15 cellular contexts compared by ENCODE assay signal in genomic region chr22:41052661-41053490, GRCh38. TPM values are rescaled to one million over a fixed set of nuclear protein-coding genes. Genes with fewer than 3 reads are reported as not detected.
DNase-seq lines count a peak whose midpoint lies in the region; ATAC-seq and TF ChIP-seq lines count a peak whose summit lies in the region.
"Had no signal": no experiment of that assay in that cellular context is flagged by ENCODE, and none has a peak within 500 bp of the region (broad histone marks: within the 10 kb centered on the region; RNA-seq: fewer than 3 reads in every experiment).

No MANE protein-coding gene starts in this region.

- peaks cover 14% of the 10 kb centered on the region for H3K4me1 Mint-ChIP-seq in osteocyte (ENCODE audit: unreplicated experiment)
- peaks cover 0 to 11% (median 4%) of the 10 kb centered on the region in 7 donors for H3K4me1 Mint-ChIP-seq in naive thymus-derived CD4-positive, alpha-beta T cell

- WGBS in gastroesophageal sphincter (ENCODE audit: low coverage in 1 of 2), 2 donors = 87 to 93% methylated on average over 8 of the region's 8 CpGs
- 68 to 76% methylated on average over 8 of the region's 8 CpGs for WGBS in heart right ventricle, 2 donors

- ATAC-seq in RWPE2 (ENCODE audit: low read depth) = peak; percentile 52; the same call in 2 of the 3 replicates
- ATAC-seq in gastroesophageal sphincter = no peak
- no peak for ATAC-seq in naive thymus-derived CD4-positive, alpha-beta T cell
- no peak for ATAC-seq in heart right ventricle
- ATAC-seq: pancreas had no signal

- no peak overlapping the region for H3K4me3 Mint-ChIP-seq in osteocyte (ENCODE audit: unreplicated experiment)
- no peak overlapping the region for H3K4me3 Mint-ChIP-seq in naive thymus-derived CD4-positive, alpha-beta T cell
- H3K4me3 Mint-ChIP-seq: CD14-positive monocyte; stimulated activated naive CD8-positive, alpha-beta T cell treated with anti-CD3 and anti-CD28 coated beads, Interleukin-15, Interleukin-2, amounts not matched to agents 100 ng/mL and 50 ng/mL, for 24 hours had no signal

- H3K9me3 Mint-ChIP-seq in osteocyte (ENCODE audit: unreplicated experiment) = no peaks in the 10 kb centered on the region
- no peaks in the 10 kb centered on the region for H3K9me3 Mint-ChIP-seq in naive thymus-derived CD4-positive, alpha-beta T cell
- H3K9me3 Mint-ChIP-seq: CD14-positive monocyte; stimulated activated naive CD8-positive, alpha-beta T cell treated with anti-CD3 and anti-CD28 coated beads, Interleukin-15, Interleukin-2, amounts not matched to agents 100 ng/mL and 50 ng/mL, for 24 hours had no signal

- TF ChIP-seq CTCF in RWPE2 (IDR thresholded peaks at IDR 0.05; ENCODE audit: poor library complexity, severe bottlenecking) (no peak), osteocyte (IDR thresholded peaks at IDR 0.05) (no peak), gastroesophageal sphincter (IDR thresholded peaks at IDR 0.05) (no peak), heart right ventricle (IDR thresholded peaks at IDR 0.05) (no peak), left ventricle myocardium inferior (IDR thresholded peaks at IDR 0.05; ENCODE audit: borderline replicate concordance) (no peak)

- no peaks in the 10 kb centered on the region for H3K27me3 Mint-ChIP-seq in osteocyte (ENCODE audit: unreplicated experiment)
- no peaks in the 10 kb centered on the region for H3K27me3 Mint-ChIP-seq in naive thymus-derived CD4-positive, alpha-beta T cell
- H3K27me3 Mint-ChIP-seq: stimulated activated naive CD8-positive, alpha-beta T cell treated with anti-CD3 and anti-CD28 coated beads, Interleukin-15, Interleukin-2, amounts not matched to agents 100 ng/mL and 50 ng/mL, for 24 hours had no signal

- CTCF ChIA-PET in naive thymus-derived CD4-positive, alpha-beta T cell (lab: Charles Lee) = no interaction called here

- intact Hi-C loops in naive thymus-derived CD4-positive, alpha-beta T cell (cut with micrococcal nuclease) = no loop called here
- intact Hi-C loops in heart right ventricle (cut with DNase I) = no loop called here
- intact Hi-C loops in left ventricle myocardium inferior (cut with micrococcal nuclease) = no loop called here

- TF ChIP-seq EP300 in gastroesophageal sphincter (IDR thresholded peaks at IDR 0.05) = no peak

- H3K4me1 ChIP-seq in RWPE2 (ENCODE audit: insufficient read depth, poor library complexity, severe bottlenecking) (no peaks in the 10 kb centered on the region), gastroesophageal sphincter (peaks cover 0 to 15% (median 8%) of the 10 kb centered on the region in 3 donors), heart right ventricle (peaks cover 0 to 15% (median 12%) of the 10 kb centered on the region in 9 donors), left ventricle myocardium inferior (peaks cover 13% of the 10 kb centered on the region)
- H3K4me1 ChIP-seq in naive thymus-derived CD4-positive, alpha-beta T cell (ENCODE audit: control insufficient read depth in 2 of 2, insufficient read depth in 2 of 2, low read length in 2 of 2) = no peaks in the 10 kb centered on the region
- H3K4me1 ChIP-seq: breast epithelium, pancreas had no signal

- H3K4me3 ChIP-seq in RWPE2 (ENCODE audit: severe bottlenecking) = no peak overlapping the region
- H3K4me3 ChIP-seq in gastroesophageal sphincter = no peak overlapping the region
- H3K4me3 ChIP-seq in naive thymus-derived CD4-positive, alpha-beta T cell (ENCODE audit: low read length) = no peak overlapping the region
- no peak overlapping the region for H3K4me3 ChIP-seq in heart right ventricle
- no peak overlapping the region for H3K4me3 ChIP-seq in left ventricle myocardium inferior
- H3K4me3 ChIP-seq: breast epithelium, esophagus squamous epithelium, pancreas had no signal

- no peaks in the 10 kb centered on the region for H3K36me3 Mint-ChIP-seq in osteocyte (ENCODE audit: unreplicated experiment)
- no peaks in the 10 kb centered on the region for H3K36me3 Mint-ChIP-seq in naive thymus-derived CD4-positive, alpha-beta T cell
- H3K36me3 Mint-ChIP-seq: CD14-positive monocyte had no signal

- H3K27me3 ChIP-seq in RWPE2 (ENCODE audit: insufficient read depth, poor library complexity, severe bottlenecking) = no peaks in the 10 kb centered on the region
- H3K27me3 ChIP-seq in gastroesophageal sphincter = no peaks in the 10 kb centered on the region
- no peaks in the 10 kb centered on the region for H3K27me3 ChIP-seq in naive thymus-derived CD4-positive, alpha-beta T cell (ENCODE audit: control insufficient read depth in 2 of 2, insufficient read depth in 2 of 2, low read length in 2 of 2)
- H3K27me3 ChIP-seq in heart right ventricle = no peaks in the 10 kb centered on the region
- no peaks in the 10 kb centered on the region for H3K27me3 ChIP-seq in left ventricle myocardium inferior (ENCODE audit: low read depth)
- H3K27me3 ChIP-seq: breast epithelium, esophagus squamous epithelium, pancreas had no signal

- H3K27ac ChIP-seq in RWPE2 (ENCODE audit: poor library complexity, severe bottlenecking) = no peak overlapping the region
- H3K27ac ChIP-seq in gastroesophageal sphincter = no peak overlapping the region
- no peak overlapping the region for H3K27ac ChIP-seq in naive thymus-derived CD4-positive, alpha-beta T cell (ENCODE audit: low read depth, low read length)
- no peak overlapping the region for H3K27ac ChIP-seq in heart right ventricle
- H3K27ac ChIP-seq in left ventricle myocardium inferior (replicated peaks) = no peak overlapping the region
- H3K27ac ChIP-seq: breast epithelium, esophagus squamous epithelium, pancreas had no signal

- no peaks in the 10 kb centered on the region for H3K9me3 ChIP-seq in RWPE2 (ENCODE audit: severe bottlenecking)
- no peaks in the 10 kb centered on the region for H3K9me3 ChIP-seq in gastroesophageal sphincter
- H3K9me3 ChIP-seq in naive thymus-derived CD4-positive, alpha-beta T cell (ENCODE audit: control insufficient read depth in 2 of 3, low read length in 3 of 3) = no peaks in the 10 kb centered on the region
- H3K9me3 ChIP-seq in heart right ventricle = no peaks in the 10 kb centered on the region
- H3K9me3 ChIP-seq in left ventricle myocardium inferior (replicated peaks) = no peaks in the 10 kb centered on the region
- H3K9me3 ChIP-seq: breast epithelium, esophagus squamous epithelium, pancreas had no signal

- peak overlapping the region; percentile 44 for H3K27ac Mint-ChIP-seq in osteocyte (ENCODE audit: unreplicated experiment)
- H3K27ac Mint-ChIP-seq in naive thymus-derived CD4-positive, alpha-beta T cell = no peak overlapping the region
- H3K27ac Mint-ChIP-seq: stimulated activated naive CD8-positive, alpha-beta T cell treated with anti-CD3 and anti-CD28 coated beads, Interleukin-15, Interleukin-2, amounts not matched to agents 100 ng/mL and 50 ng/mL, for 24 hours had no signal

- H3K36me3 ChIP-seq in RWPE2 (ENCODE audit: low read depth) (no peaks in the 10 kb centered on the region), gastroesophageal sphincter (no peaks in the 10 kb centered on the region), heart right ventricle (no peaks in the 10 kb centered on the region), left ventricle myocardium inferior (no peaks in the 10 kb centered on the region)
- H3K36me3 ChIP-seq in naive thymus-derived CD4-positive, alpha-beta T cell (ENCODE audit: control insufficient read depth in 2 of 3, insufficient read depth in 3 of 3, low read length in 3 of 3) = no peaks in the 10 kb centered on the region
- H3K36me3 ChIP-seq: breast epithelium, esophagus squamous epithelium, pancreas had no signal

- POLR2A ChIA-PET in naive thymus-derived CD4-positive, alpha-beta T cell (lab: Charles Lee) = no interaction called here

- TF ChIP-seq POLR2A in gastroesophageal sphincter (IDR thresholded peaks at IDR 0.05) = no peak

- DNase-seq in EL (peak; percentile 83), RWPE2 (ENCODE audit: low spot score) (no peak), fibroblast of gingiva (ENCODE audit: low read depth) (peak; percentile 39), osteocyte (ENCODE audit: extremely low spot score, unreplicated experiment) (no peak), heart right ventricle (no peak), left ventricle myocardium inferior (no peak)
- DNase-seq in naive thymus-derived CD4-positive, alpha-beta T cell = no peak
- DNase-seq: esophagus squamous epithelium, NCI-H69, pancreas, SHP77 had no signal

RNA-seq across cellular contexts. Expression of gene EP300, which starts 39.5 kb away (rescaled TPM):
- total RNA-seq in osteocyte (74.8 and 83.4 TPM in 2 replicates), gastroesophageal sphincter (100 to 1,000 TPM in 1 of 4 donors, 10 to 100 TPM in 3; 57.8 to 107 (median 79.2) TPM), heart right ventricle (10 to 100 TPM; 23.4 to 41.7 (median 36.4) TPM), left ventricle myocardium inferior (26.2 TPM)
- total RNA-seq in naive thymus-derived CD4-positive, alpha-beta T cell = 100 to 1,000 TPM in 4 of 5 experiments, 10 to 100 TPM in 1; 89.3 to 155 (median 117) TPM
- polyA plus RNA-seq in naive thymus-derived CD4-positive, alpha-beta T cell = 10 to 100 TPM; 13.3 to 19.5 TPM
- polyA plus RNA-seq in heart right ventricle = 10 to 100 TPM in 1 of 2 donors, 1 to 10 TPM in 1; 5.8 to 13.9 TPM

Comparison
In these comparisons a context has a peak if more than half of its experiments do, and no peak if none do; other contexts are left out.
1. DNase-seq: peak in EL (single experiment) and fibroblast of gingiva (single experiment); none in RWPE2 (single experiment), osteocyte (single experiment), naive thymus-derived CD4-positive, alpha-beta T cell (0 of 9), heart right ventricle (0 of 2) and left ventricle myocardium inferior (single experiment).